ENCODE assay signal across 8 cellular contexts in the genomic region with DNA sequence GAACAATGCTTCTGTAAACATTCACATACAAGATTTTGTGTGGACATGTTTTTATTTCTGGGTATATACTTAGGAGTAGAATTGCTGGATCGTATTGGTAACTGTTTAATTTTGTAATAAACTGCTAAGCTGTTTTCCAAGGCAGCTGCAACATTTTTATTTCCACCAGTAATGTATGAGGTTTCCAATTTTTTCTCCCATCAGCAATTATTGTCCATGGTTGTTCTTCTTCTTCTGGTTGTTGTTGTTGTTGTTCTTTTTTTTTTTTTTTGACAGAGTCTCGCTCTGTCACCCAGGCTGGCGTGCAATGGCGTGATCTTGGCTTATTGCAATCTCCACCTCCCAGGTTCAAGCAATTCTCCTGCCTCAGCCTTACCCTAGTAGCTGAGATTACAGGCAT.
"Had no signal": no experiment of that assay in that cellular context is flagged by ENCODE, and none has a peak within 500 bp of the region (broad histone marks: within the 10 kb centered on the region; RNA-seq: fewer than 3 reads in every experiment).

No MANE protein-coding gene starts in this region.

- H3K4me3 ChIP-seq: GM12878 had no signal

- ATAC-seq: GM12878 had no signal

- DNase-seq: GDM1, GF-D8 had no signal

- FAIRE-seq: G401.6, GM12878, GM12891, GM12892, GM18507, GM19239 had no signal
